ENCODE assay signal across 36 cellular contexts in the genomic region with DNA sequence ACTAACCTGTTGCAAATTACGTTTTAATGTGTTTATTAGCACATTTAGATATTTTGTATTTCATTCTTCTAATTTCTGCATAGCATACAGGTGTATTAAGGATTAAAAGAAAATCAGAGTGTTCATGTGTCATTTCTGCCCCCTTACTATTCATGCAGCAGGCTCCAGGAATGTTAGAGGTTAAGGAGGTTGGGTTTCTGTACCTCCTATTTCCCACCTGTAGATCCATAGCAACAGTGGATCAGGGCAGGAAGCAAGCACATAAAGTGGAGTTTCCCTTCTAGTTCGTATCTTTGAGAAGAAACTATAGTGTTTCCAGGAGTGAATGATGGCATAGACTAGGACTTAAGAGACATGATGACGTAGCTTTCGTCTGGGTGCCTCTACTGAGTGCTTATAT. TPM values are rescaled to one million over a fixed set of nuclear protein-coding genes. Genes with fewer than 3 reads are reported as not detected.
DNase-seq lines count a peak whose midpoint lies in the region; FAIRE-seq and TF ChIP-seq lines count a peak whose summit lies in the region.
"Had no signal": no experiment of that assay in that cellular context is flagged by ENCODE, and none has a peak within 500 bp of the region (broad histone marks: within the 10 kb centered on the region; RNA-seq: fewer than 3 reads in every experiment).

No MANE protein-coding gene starts in this region.

- no peak for TF ChIP-seq CTCF in HEK293 (tag by site-specific recombination; IDR thresholded peaks at IDR 0.05)

- H3K27ac ChIP-seq in HEK293 (ENCODE audit: extremely low read depth, low read depth, low read length) = no peak overlapping the region
- H3K27ac ChIP-seq: 22Rv1; A549; BLaER1; BLaER1 treated with 17β-estradiol and CSF1 and Interleukin-3, amounts not matched to agents 10 nM and 100 nM; C4-2B had no signal

- CTCF ChIA-PET in HEK293 (lab: Yijun Ruan, JAX) = interaction anchor here (1.2 to 2.0 kb wide), 4 partner anchors 9 to 130 kb away, joined by 3 to 7 read pairs (median 4); partner anchors contain the start of genes CCDC175, JKAMP and L3HYPDH

- DNase-seq in activated naive CD8-positive, alpha-beta T cell treated with anti-CD3 and anti-CD28 coated beads for 36 hours = no peak
- DNase-seq in HTR-8/SVneo (ENCODE audit: insufficient read length, low spot score) = no peak
- peak; percentile 18 for DNase-seq in left kidney (ENCODE audit: low read depth, low spot score)
- no peak for DNase-seq in ACHN
- DNase-seq in stimulated activated naive CD4-positive, alpha-beta T cell (lab: John Stamatoyannopoulos, UW) = no peak
- DNase-seq in NOMO-1 treated with DMSO at 0.1 percent for 48 hours (lab: John Stamatoyannopoulos, UW; ENCODE audit: unreplicated experiment) = no peak
- DNase-seq: 8988T; AML-193; BE2C; C1 segment of cervical spinal cord; Caco-2; Calu3; CD4-positive, alpha-beta memory T cell; CD4-positive, alpha-beta T cell; CD4-positive, CD25-positive, alpha-beta regulatory T cell; CD8-positive, alpha-beta memory T cell; CD8-positive, alpha-beta T cell; COR-L47; DMS 273 treated with DMSO at 0.1 percent for 48 hours; DMS153; DMS53; DMS79; DMS79 treated with DMSO at 0.1 percent for 48 hours; DND-41; EL had no signal

- no peaks in the 10 kb centered on the region for H3K4me1 ChIP-seq in HEK293 (ENCODE audit: control insufficient read depth, insufficient read depth, low read length)
- H3K4me1 ChIP-seq: A549, BE2C, Caco-2 had no signal

- no peaks in the 10 kb centered on the region for H3K9me3 ChIP-seq in HEK293 (ENCODE audit: control insufficient read depth, insufficient read depth, low read depth, low read length)
- H3K9me3 ChIP-seq: A549; BE2C; BLaER1; BLaER1 treated with 17β-estradiol and CSF1 and Interleukin-3, amounts not matched to agents 10 nM and 100 nM; Caco-2 had no signal

- no peak overlapping the region for H3K4me3 ChIP-seq in HEK293 (ENCODE audit: low read depth, low read length)
- H3K4me3 ChIP-seq: A549; BLaER1; BLaER1 treated with 17β-estradiol and CSF1 and Interleukin-3, amounts not matched to agents 10 nM and 100 nM had no signal

- in situ Hi-C loops in ACHN (cut with HindIII; ENCODE audit: low pct_ligation_motif_present, low pct_unique_long_range_greater_than_20kb, low sequenced_read_pairs) = no loop called here

- H3K27ac Mint-ChIP-seq in activated naive CD8-positive, alpha-beta T cell = peak overlapping the region; percentile 58
- H3K27ac Mint-ChIP-seq in activated naive CD8-positive, alpha-beta T cell treated with anti-CD3 and anti-CD28 coated beads for 36 hours = no peak overlapping the region
- H3K27ac Mint-ChIP-seq: B cell; CD14-positive monocyte; CD4-positive, alpha-beta T cell; CD8-positive, alpha-beta T cell had no signal

- no peaks in the 10 kb centered on the region for H3K9me3 Mint-ChIP-seq in activated naive CD8-positive, alpha-beta T cell (ENCODE audit: low read depth)
- H3K9me3 Mint-ChIP-seq in activated naive CD8-positive, alpha-beta T cell treated with anti-CD3 and anti-CD28 coated beads for 36 hours = no peaks in the 10 kb centered on the region
- H3K9me3 Mint-ChIP-seq: CD14-positive monocyte; CD4-positive, alpha-beta memory T cell; CD4-positive, alpha-beta T cell; CD4-positive, CD25-positive, alpha-beta regulatory T cell; CD8-positive, alpha-beta memory T cell; CD8-positive, alpha-beta T cell had no signal

- no peak overlapping the region for H3K4me3 Mint-ChIP-seq in activated naive CD8-positive, alpha-beta T cell
- no peak overlapping the region for H3K4me3 Mint-ChIP-seq in activated naive CD8-positive, alpha-beta T cell treated with anti-CD3 and anti-CD28 coated beads for 36 hours
- H3K4me3 Mint-ChIP-seq: B cell; CD14-positive monocyte; CD4-positive, alpha-beta memory T cell; CD4-positive, alpha-beta T cell; CD4-positive, CD25-positive, alpha-beta regulatory T cell; CD8-positive, alpha-beta memory T cell; CD8-positive, alpha-beta T cell had no signal

- peaks cover 18% of the 10 kb centered on the region for H3K4me1 Mint-ChIP-seq in activated naive CD8-positive, alpha-beta T cell (ENCODE audit: low read depth)
- H3K4me1 Mint-ChIP-seq in activated naive CD8-positive, alpha-beta T cell treated with anti-CD3 and anti-CD28 coated beads for 36 hours = peaks cover 7% of the 10 kb centered on the region
- H3K4me1 Mint-ChIP-seq: B cell, CD14-positive monocyte had no signal

- peaks cover 6% of the 10 kb centered on the region for H3K36me3 Mint-ChIP-seq in activated naive CD8-positive, alpha-beta T cell
- peaks cover 7% of the 10 kb centered on the region for H3K36me3 Mint-ChIP-seq in activated naive CD8-positive, alpha-beta T cell treated with anti-CD3 and anti-CD28 coated beads for 36 hours

- POLR2A ChIA-PET in HEK293 (lab: Yijun Ruan, JAX) = no interaction called here

- no peaks in the 10 kb centered on the region for H3K27me3 Mint-ChIP-seq in activated naive CD8-positive, alpha-beta T cell
- H3K27me3 Mint-ChIP-seq in activated naive CD8-positive, alpha-beta T cell treated with anti-CD3 and anti-CD28 coated beads for 36 hours = peaks cover 4% of the 10 kb centered on the region
- H3K27me3 Mint-ChIP-seq: B cell; CD4-positive, alpha-beta memory T cell; CD4-positive, alpha-beta T cell; CD4-positive, CD25-positive, alpha-beta regulatory T cell; CD8-positive, alpha-beta memory T cell had no signal

- H3K36me3 ChIP-seq in HEK293 (ENCODE audit: control insufficient read depth in 2 of 2, insufficient read depth in 1 of 2, low read length in 2 of 2) = peaks cover 13 to 31% of the 10 kb centered on the region in 2 experiments

- peak; percentile 86 for FAIRE-seq in HTR-8/SVneo (lab: Jason Lieb, UNC)
- FAIRE-seq: A204.1, A549, D721Med had no signal

TF ChIP-seq in HEK293, 187 proteins besides CTCF, POLR2A, EP300 and RAD21 (continues in another document):
- TF ChIP-seq HOXD13 (CRISPR knock-in tag; IDR thresholded peaks at IDR 0.05; ENCODE audit: borderline replicate concordance) = no peak
- TF ChIP-seq, protein P1, sequence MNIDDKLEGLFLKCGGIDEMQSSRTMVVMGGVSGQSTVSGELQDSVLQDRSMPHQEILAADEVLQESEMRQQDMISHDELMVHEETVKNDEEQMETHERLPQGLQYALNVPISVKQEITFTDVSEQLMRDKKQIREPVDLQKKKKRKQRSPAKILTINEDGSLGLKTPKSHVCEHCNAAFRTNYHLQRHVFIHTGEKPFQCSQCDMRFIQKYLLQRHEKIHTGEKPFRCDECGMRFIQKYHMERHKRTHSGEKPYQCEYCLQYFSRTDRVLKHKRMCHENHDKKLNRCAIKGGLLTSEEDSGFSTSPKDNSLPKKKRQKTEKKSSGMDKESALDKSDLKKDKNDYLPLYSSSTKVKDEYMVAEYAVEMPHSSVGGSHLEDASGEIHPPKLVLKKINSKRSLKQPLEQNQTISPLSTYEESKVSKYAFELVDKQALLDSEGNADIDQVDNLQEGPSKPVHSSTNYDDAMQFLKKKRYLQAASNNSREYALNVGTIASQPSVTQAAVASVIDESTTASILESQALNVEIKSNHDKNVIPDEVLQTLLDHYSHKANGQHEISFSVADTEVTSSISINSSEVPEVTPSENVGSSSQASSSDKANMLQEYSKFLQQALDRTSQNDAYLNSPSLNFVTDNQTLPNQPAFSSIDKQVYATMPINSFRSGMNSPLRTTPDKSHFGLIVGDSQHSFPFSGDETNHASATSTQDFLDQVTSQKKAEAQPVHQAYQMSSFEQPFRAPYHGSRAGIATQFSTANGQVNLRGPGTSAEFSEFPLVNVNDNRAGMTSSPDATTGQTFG (tag by site-specific recombination; IDR thresholded peaks at IDR 0.05; ENCODE audit: borderline replicate concordance) = no peak
- TF ChIP-seq, protein P2, sequence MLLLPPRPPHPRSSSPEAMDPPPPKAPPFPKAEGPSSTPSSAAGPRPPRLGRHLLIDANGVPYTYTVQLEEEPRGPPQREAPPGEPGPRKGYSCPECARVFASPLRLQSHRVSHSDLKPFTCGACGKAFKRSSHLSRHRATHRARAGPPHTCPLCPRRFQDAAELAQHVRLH (tag by site-specific recombination; IDR thresholded peaks at IDR 0.05) = no peak
- TF ChIP-seq ZBTB49 (tag by site-specific recombination; IDR thresholded peaks at IDR 0.05; ENCODE audit: low read depth) = no peak
- no peak for TF ChIP-seq ZNF677 (tag by site-specific recombination; IDR thresholded peaks at IDR 0.05)
- TF ChIP-seq SCRT2 (tag by site-specific recombination; IDR thresholded peaks at IDR 0.05) = peak; percentile 86
- TF ChIP-seq ZIC2 (tag by site-specific recombination; IDR thresholded peaks at IDR 0.05) = no peak
- no peak for TF ChIP-seq ZNF350 (tag by site-specific recombination; IDR thresholded peaks at IDR 0.05)
- peak; percentile 64 for TF ChIP-seq SCRT1 (tag by site-specific recombination; IDR thresholded peaks at IDR 0.05; ENCODE audit: borderline replicate concordance)

RNA-seq across cellular contexts. Expression of gene JKAMP, which starts 18.9 kb away (rescaled TPM):
- total RNA-seq in activated naive CD8-positive, alpha-beta T cell treated with anti-CD3 and anti-CD28 coated beads for 36 hours = 10 to 100 TPM; 19.8 to 23.6 TPM

RNA-seq across cellular contexts. Expression of gene L3HYPDH, which starts 19.0 kb away (rescaled TPM):
- 1 to 10 TPM; 9.3 to 9.7 TPM for total RNA-seq in activated naive CD8-positive, alpha-beta T cell treated with anti-CD3 and anti-CD28 coated beads for 36 hours

RNA-seq across cellular contexts. Expression of gene GPR135, which starts 38.1 kb away (rescaled TPM):
- under 1 TPM; 0.60 to 0.97 TPM for total RNA-seq in activated naive CD8-positive, alpha-beta T cell treated with anti-CD3 and anti-CD28 coated beads for 36 hours
